ENCODE assay signal across 8 cellular contexts in the genomic region with DNA sequence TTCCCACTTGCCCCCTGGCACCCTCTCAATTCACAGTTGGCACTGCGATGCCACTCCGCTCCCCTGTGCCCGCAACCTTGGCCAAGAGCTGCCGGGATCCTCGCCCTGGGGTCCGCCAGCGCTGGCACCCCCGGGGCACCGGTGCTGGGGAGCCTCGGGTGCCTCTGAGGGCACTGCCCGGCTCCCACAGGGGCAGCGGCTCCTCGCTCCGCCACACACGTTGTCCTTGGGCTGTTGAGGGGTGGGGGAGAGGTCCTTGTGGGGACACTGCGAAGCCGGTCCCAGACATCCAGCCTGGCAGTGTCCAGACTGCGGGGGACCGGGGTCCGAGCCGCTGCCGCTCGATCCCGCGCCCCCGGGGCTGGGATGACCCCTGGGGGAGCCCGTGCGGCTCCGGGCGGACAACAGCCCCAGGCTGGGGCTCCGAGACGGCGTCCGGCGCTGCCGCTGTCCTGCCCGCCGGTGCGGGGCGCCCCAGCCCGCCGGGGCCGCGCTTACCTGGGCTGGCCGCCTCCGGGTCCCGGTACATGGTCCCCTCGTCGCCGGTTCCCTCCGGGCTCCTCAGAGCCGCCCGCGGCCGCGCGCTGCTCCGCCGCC. TPM values are rescaled to one million over a fixed set of nuclear protein-coding genes. Genes with fewer than 3 reads are reported as not detected.
DNase-seq lines count a peak whose midpoint lies in the region; TF ChIP-seq lines count a peak whose summit lies in the region.

No MANE protein-coding gene starts in this region.

- H3K36me3 Mint-ChIP-seq in brain = no peaks in the 10 kb centered on the region

- H3K27me3 ChIP-seq in ACC112 (ENCODE audit: insufficient read depth, low read length) = peaks cover 29% of the 10 kb centered on the region
- peaks cover 12 to 18% of the 10 kb centered on the region in 2 donors for H3K27me3 ChIP-seq in mucosa of rectum (ENCODE audit: control insufficient read depth in 2 of 2, insufficient read depth in 2 of 2, low read length in 2 of 2)

- H3K36me3 ChIP-seq in ACC112 (ENCODE audit: insufficient read depth, low read length) (no peaks in the 10 kb centered on the region), mucosa of rectum (ENCODE audit: control insufficient read depth in 2 of 2, insufficient read depth in 2 of 2, low read length in 2 of 2) (no peaks in the 10 kb centered on the region)

- DNase-seq in HFF-Myc (ENCODE audit: extremely low read depth, low read depth) = no peak
- no peak for DNase-seq in putamen (ENCODE audit: low spot score)
- DNase-seq in mucosa of gallbladder (ENCODE audit: low spot score) = no peak
- DNase-seq in NCI-H1092 treated with DMSO at 0.1 percent for 48 hours (lab: John Stamatoyannopoulos, UW) = no peak
- no peak for DNase-seq in GDM1 (lab: John Stamatoyannopoulos, UW)

- H3K27ac ChIP-seq in ACC112 (ENCODE audit: low read depth, low read length) = no peak overlapping the region
- H3K27ac ChIP-seq in mucosa of rectum (ENCODE audit: low read depth in 2 of 2, low read length in 2 of 2) = no peak overlapping the region

- peaks cover 0 to 16% (median 0%) of the 10 kb centered on the region in 5 experiments for H3K9me3 Mint-ChIP-seq in brain

- H3K27me3 Mint-ChIP-seq in brain = peaks cover 41% of the 10 kb centered on the region

- H3K4me3 ChIP-seq in ACC112 (ENCODE audit: low read depth, low read length) (peak overlapping the region; percentile 60), HFF-Myc (replicated peaks; ENCODE audit: low read depth, low read length) (peak overlapping the region; percentile 41), mucosa of rectum (ENCODE audit: low read length in 2 of 2) (peak overlapping the region; percentile 38 to 52)

- H3K4me3 Mint-ChIP-seq in brain = peak overlapping the region; percentile 82 to 89 (median 87)

- TF ChIP-seq CTCF in HFF-Myc (IDR thresholded peaks at IDR 0.05; ENCODE audit: low read depth, low read length, missing control alignments) = no peak
- TF ChIP-seq CTCF in brain (conservative IDR thresholded peaks at IDR 0.05) = peak in 1 of 2 experiments; percentile 14

- peak overlapping the region; percentile 16 for H2AFZ ChIP-seq in ACC112 (ENCODE audit: low read length, unreplicated experiment)

- no peaks in the 10 kb centered on the region for H3K79me2 ChIP-seq in ACC112 (ENCODE audit: control insufficient read depth, insufficient read depth, low read length, unreplicated experiment)

- H3K4me1 Mint-ChIP-seq in brain = peaks cover 65% of the 10 kb centered on the region

- peak overlapping the region in 1 of 5 experiments; percentile 90 for H3K27ac Mint-ChIP-seq in brain

- H3K9me3 ChIP-seq in mucosa of rectum (ENCODE audit: control insufficient read depth in 2 of 2, low read length in 2 of 2) = no peaks in the 10 kb centered on the region

- no peaks in the 10 kb centered on the region for H3K4me1 ChIP-seq in ACC112 (ENCODE audit: control insufficient read depth, insufficient read depth, low read length, unreplicated experiment)
- H3K4me1 ChIP-seq in mucosa of rectum (ENCODE audit: control insufficient read depth in 2 of 2, insufficient read depth in 2 of 2, low read length in 2 of 2) = peaks cover 11 to 17% of the 10 kb centered on the region in 2 donors

- H3K9ac ChIP-seq in mucosa of rectum (ENCODE audit: low read depth in 1 of 2, low read length in 2 of 2) = peak overlapping the region in 1 of 2 donors; percentile 68

RNA-seq across cellular contexts. Expression of a gene that starts 0.5 kb away (rescaled TPM):
- 24.6 TPM for polyA plus RNA-seq in brain (ENCODE audit: insufficient read depth, low read depth, low replicate concordance)
- 1.5 TPM for total RNA-seq in mucosa of gallbladder
